21 cellular contexts compared by ENCODE assay signal in the genomic region with DNA sequence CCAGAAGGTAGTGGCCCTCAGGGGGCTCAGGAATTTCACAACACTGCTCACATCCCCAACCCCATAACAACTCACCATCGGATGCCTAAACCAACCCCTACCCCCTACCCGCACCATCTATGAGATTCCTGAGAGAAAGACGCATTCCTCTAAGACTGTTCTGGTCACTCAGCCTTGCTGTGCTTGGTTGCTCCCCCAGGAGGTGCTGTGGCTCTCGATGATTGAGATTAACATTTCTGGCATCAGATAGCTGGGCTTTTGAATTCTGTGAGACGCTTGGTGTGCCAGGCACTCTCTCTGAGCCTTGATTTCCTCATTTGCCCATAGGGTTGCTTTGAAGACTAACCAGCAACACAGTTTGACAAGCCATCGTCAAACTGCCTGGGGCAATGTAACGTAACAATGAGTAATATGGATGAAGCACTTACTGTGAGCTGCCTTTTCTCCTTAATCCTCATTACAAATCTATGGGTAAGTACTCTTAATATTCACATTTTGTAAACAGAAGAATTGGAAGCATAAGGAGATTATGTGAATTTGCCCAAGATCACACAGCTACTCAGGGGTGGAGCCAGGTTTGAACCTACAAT. TPM values are rescaled to one million over a fixed set of nuclear protein-coding genes. Genes with fewer than 3 reads are reported as not detected.
DNase-seq lines count a peak whose midpoint lies in the region; ATAC-seq and TF ChIP-seq lines count a peak whose summit lies in the region.
"Had no signal": no experiment of that assay in that cellular context is flagged by ENCODE, and none has a peak within 500 bp of the region (broad histone marks: within the 10 kb centered on the region; RNA-seq: fewer than 3 reads in every experiment).

No MANE protein-coding gene starts in this region.

- no peak overlapping the region for H3K4ac ChIP-seq in trophoblast cell (ENCODE audit: low read depth, low read length)

- peaks cover 29% of the 10 kb centered on the region for H3K27me3 ChIP-seq in endodermal cell (ENCODE audit: control insufficient read depth, insufficient read depth, low read length, poor library complexity, severe bottlenecking)
- H3K27me3 ChIP-seq in trophoblast cell (ENCODE audit: insufficient read depth, low read length): no peaks in the 10 kb centered on the region
- H3K27me3 ChIP-seq: BLaER1 had no signal

- H3K27me3 Mint-ChIP-seq in endodermal cell (ENCODE audit: insufficient read depth): peaks cover 6% of the 10 kb centered on the region
- no peaks in the 10 kb centered on the region for H3K27me3 Mint-ChIP-seq in T-helper 2 cell treated with Interferon-gamma antibody and Interleukin-4, amounts not matched to agents 5 μg/mL and 100 μg/mL, for 36 hours (ENCODE audit: low read depth)

- no peak overlapping the region for H4K12ac ChIP-seq in trophoblast cell (ENCODE audit: low read depth, low read length)

- no peak overlapping the region for H2BK5ac ChIP-seq in trophoblast cell (ENCODE audit: low read depth, low read length, poor library complexity)

- no peak overlapping the region for H3K14ac ChIP-seq in trophoblast cell (ENCODE audit: low read length)

- no peaks in the 10 kb centered on the region for H3K36me3 Mint-ChIP-seq in endodermal cell (ENCODE audit: low read depth)
- no peaks in the 10 kb centered on the region for H3K36me3 Mint-ChIP-seq in T-helper 2 cell treated with Interferon-gamma antibody and Interleukin-4, amounts not matched to agents 5 μg/mL and 100 μg/mL, for 36 hours (ENCODE audit: low read depth)
- H3K36me3 Mint-ChIP-seq: stimulated activated memory B cell treated with anti-CD40 and anti-IgM and Interleukin-4, amounts not matched to agents 10 μg/mL and 1 μg/mL and 100 μg/mL, for 72 hours; type B pancreatic cell had no signal

- H3K4me1 ChIP-seq in endodermal cell (ENCODE audit: control insufficient read depth, insufficient read depth, low read length): no peaks in the 10 kb centered on the region
- H3K4me1 ChIP-seq in trophoblast cell (ENCODE audit: control insufficient read depth in 1 of 2, insufficient read depth in 2 of 2, low read length in 2 of 2): peaks cover 0 to 4% of the 10 kb centered on the region in 2 experiments
- H3K4me1 ChIP-seq: BLaER1, spleen had no signal

- no peak overlapping the region for H2AK5ac ChIP-seq in trophoblast cell (ENCODE audit: low read length)

- no peak overlapping the region for H4K8ac ChIP-seq in trophoblast cell (ENCODE audit: low read depth, low read length)

- H3K79me1 ChIP-seq in trophoblast cell (ENCODE audit: low read length): no peaks in the 10 kb centered on the region

- TF ChIP-seq CTCF in GM12873 (IDR thresholded peaks at IDR 0.05; ENCODE audit: insufficient read depth, low read depth, low read length, missing control alignments): peak; percentile 36
- peak; percentile 70 for TF ChIP-seq CTCF in endodermal cell (conservative IDR thresholded peaks at IDR 0.05)

- ATAC-seq in GM19397 (IDR thresholded peaks at IDR 0.05; ENCODE audit: unreplicated experiment): no peak
- ATAC-seq: naive thymus-derived CD4-positive, alpha-beta T cell; stimulated activated memory B cell treated with anti-CD40 and anti-IgM and Interleukin-4, amounts not matched to agents 10 μg/mL and 1 μg/mL and 100 μg/mL, for 72 hours had no signal

- no peaks in the 10 kb centered on the region for H3K9me3 ChIP-seq in endodermal cell (ENCODE audit: control insufficient read depth, low read length)
- H3K9me3 ChIP-seq in trophoblast cell (ENCODE audit: insufficient read depth, low read depth, low read length): no peaks in the 10 kb centered on the region
- H3K9me3 ChIP-seq: BLaER1, spleen had no signal

- H3K4me3 ChIP-seq in endodermal cell (ENCODE audit: low read length): no peak overlapping the region
- no peak overlapping the region for H3K4me3 ChIP-seq in trophoblast cell (ENCODE audit: low read depth, low read length)
- H3K4me3 ChIP-seq: BLaER1, lung, spleen had no signal

- H3K9me3 Mint-ChIP-seq in endodermal cell: no peaks in the 10 kb centered on the region
- no peaks in the 10 kb centered on the region for H3K9me3 Mint-ChIP-seq in T-helper 2 cell treated with Interferon-gamma antibody and Interleukin-4, amounts not matched to agents 5 μg/mL and 100 μg/mL, for 36 hours
- H3K9me3 Mint-ChIP-seq: type B pancreatic cell had no signal

- peaks cover 5% of the 10 kb centered on the region for H3K4me1 Mint-ChIP-seq in endodermal cell
- H3K4me1 Mint-ChIP-seq in T-helper 2 cell treated with Interferon-gamma antibody and Interleukin-4, amounts not matched to agents 5 μg/mL and 100 μg/mL, for 36 hours (ENCODE audit: low read depth): no peaks in the 10 kb centered on the region
- H3K4me1 Mint-ChIP-seq: naive thymus-derived CD4-positive, alpha-beta T cell; stimulated activated memory B cell treated with anti-CD40 and anti-IgM and Interleukin-4, amounts not matched to agents 10 μg/mL and 1 μg/mL and 100 μg/mL, for 72 hours had no signal

- no peak overlapping the region for H3K4me2 ChIP-seq in trophoblast cell (ENCODE audit: low read length)
- H3K4me2 ChIP-seq: BLaER1 had no signal

- no peak overlapping the region for H3K27ac ChIP-seq in endodermal cell (ENCODE audit: low read depth, low read length)
- H3K27ac ChIP-seq in trophoblast cell (ENCODE audit: low read depth, low read length): no peak overlapping the region
- H3K27ac ChIP-seq: BLaER1, spleen had no signal

- H3K36me3 ChIP-seq in endodermal cell (ENCODE audit: control insufficient read depth, insufficient read depth, low read length) (no peaks in the 10 kb centered on the region), trophoblast cell (ENCODE audit: control insufficient read depth in 1 of 2, insufficient read depth in 2 of 2, low read length in 2 of 2) (no peaks in the 10 kb centered on the region)
- H3K36me3 ChIP-seq: BLaER1, spleen had no signal

- H3K23ac ChIP-seq in trophoblast cell (ENCODE audit: low read length): no peak overlapping the region

- peak; percentile 42 for DNase-seq in NCI-H460 (ENCODE audit: extremely low read depth, low read depth)
- DNase-seq in endodermal cell: peak; percentile 82
- peak; percentile 78 to 84 for DNase-seq in trophoblast cell
- no peak for DNase-seq in activated gamma-delta T cell treated with Interleukin-2 at 50 U/mL for 16 hours
- DNase-seq in T-helper 2 cell treated with Interferon-gamma antibody and Interleukin-4, amounts not matched to agents 5 μg/mL and 100 μg/mL, for 36 hours (ENCODE audit: low spot score): no peak
- DNase-seq: activated CD8-positive, alpha-beta memory T cell treated with anti-CD3 and anti-CD28 coated beads for 24 hours; amniotic stem cell; DMS53; MM.1S; naive thymus-derived CD4-positive, alpha-beta T cell; NCI-H1930; NCI-H526; spleen had no signal

- H3K4me3 Mint-ChIP-seq in endodermal cell: no peak overlapping the region
- H3K4me3 Mint-ChIP-seq in T-helper 2 cell treated with Interferon-gamma antibody and Interleukin-4, amounts not matched to agents 5 μg/mL and 100 μg/mL, for 36 hours: no peak overlapping the region
- H3K4me3 Mint-ChIP-seq: naive thymus-derived CD4-positive, alpha-beta T cell; stimulated activated memory B cell treated with anti-CD40 and anti-IgM and Interleukin-4, amounts not matched to agents 10 μg/mL and 1 μg/mL and 100 μg/mL, for 72 hours; type B pancreatic cell had no signal

- H3K27ac Mint-ChIP-seq in endodermal cell: no peak overlapping the region
- no peak overlapping the region for H3K27ac Mint-ChIP-seq in T-helper 2 cell treated with Interferon-gamma antibody and Interleukin-4, amounts not matched to agents 5 μg/mL and 100 μg/mL, for 36 hours
- H3K27ac Mint-ChIP-seq: naive thymus-derived CD4-positive, alpha-beta T cell; stimulated activated memory B cell treated with anti-CD40 and anti-IgM and Interleukin-4, amounts not matched to agents 10 μg/mL and 1 μg/mL and 100 μg/mL, for 72 hours; type B pancreatic cell had no signal

- 92 to 93% methylated on average over 4 to 7 of the region's 7 CpGs for WGBS in endodermal cell (ENCODE audit: insufficient coverage in 1 of 2, insufficient read length in 1 of 2), 2 experiments
- WGBS in trophoblast cell (ENCODE audit: extremely low coverage, insufficient coverage, insufficient read length): no CpG with 5 or more reads among the region's 7 CpGs

- H3K9ac ChIP-seq in endodermal cell (ENCODE audit: extremely low read depth, low read length, poor library complexity, severe bottlenecking) (no peak overlapping the region), trophoblast cell (ENCODE audit: low read length) (no peak overlapping the region)
- H3K9ac ChIP-seq: BLaER1 had no signal

- no peak overlapping the region for H2BK12ac ChIP-seq in trophoblast cell (ENCODE audit: low read length)

- no peak overlapping the region for H4K91ac ChIP-seq in trophoblast cell (ENCODE audit: low read depth, low read length)

- H2BK120ac ChIP-seq in trophoblast cell (ENCODE audit: insufficient read depth, low read length, poor library complexity): no peak overlapping the region

- no peak overlapping the region for H2AFZ ChIP-seq in trophoblast cell (ENCODE audit: insufficient read depth, low read length, poor library complexity)

- no peaks in the 10 kb centered on the region for H3K79me2 ChIP-seq in trophoblast cell (ENCODE audit: control insufficient read depth, insufficient read depth, low read length, poor library complexity)

- H3K18ac ChIP-seq in trophoblast cell (ENCODE audit: low read length): no peak overlapping the region

RNA-seq across cellular contexts. Expression of gene WFDC6, which starts 1.0 kb away (rescaled TPM):
- total RNA-seq in NCI-H460 (2014; rRNA removed; shearing (Covaris generic)): 0.22 TPM in 1 of 2 replicates, not detected in the other
- not detected in 2 replicates for polyA plus RNA-seq in NCI-H460 (2014; cell fraction: nucleus; rRNA removed)
- total RNA-seq in endodermal cell: not detected
- polyA plus RNA-seq in endodermal cell (2013, experiment 1 of 2): not detected
- not detected for polyA plus RNA-seq in endodermal cell (2013, experiment 2 of 2)
- polyA plus RNA-seq in trophoblast cell (2013): not detected in 2 replicates
- total RNA-seq: cerebellum; naive thymus-derived CD4-positive, alpha-beta T cell; posterior vena cava; spleen had no signal
- polyA plus RNA-seq: naive thymus-derived CD4-positive, alpha-beta T cell; spleen had no signal

RNA-seq across cellular contexts. Expression of gene EPPIN, which starts 8.9 kb away (rescaled TPM):
- total RNA-seq in NCI-H460 (2014; rRNA removed; shearing (Covaris generic)): not detected in 2 replicates
- polyA plus RNA-seq in NCI-H460 (2014; cell fraction: nucleus; rRNA removed): not detected in 2 replicates
- total RNA-seq in endodermal cell: under 1 TPM in 1 of 2 donors, not detected in 1; 0.18 TPM
- polyA plus RNA-seq in endodermal cell (2013, experiment 1 of 2): not detected
- not detected for polyA plus RNA-seq in endodermal cell (2013, experiment 2 of 2)
- polyA plus RNA-seq in trophoblast cell (2013): not detected in 2 replicates
- total RNA-seq: cerebellum; naive thymus-derived CD4-positive, alpha-beta T cell; posterior vena cava; spleen had no signal
- polyA plus RNA-seq: naive thymus-derived CD4-positive, alpha-beta T cell had no signal

RNA-seq across cellular contexts. Expression of gene SPINT3, which starts 22.9 kb away (rescaled TPM):
- total RNA-seq in NCI-H460 (2014; rRNA removed; shearing (Covaris generic)): not detected in 2 replicates
- polyA plus RNA-seq in NCI-H460 (2014; cell fraction: nucleus; rRNA removed): not detected in 2 replicates
- not detected for total RNA-seq in endodermal cell
- polyA plus RNA-seq in endodermal cell (2013, experiment 1 of 2): not detected
- not detected for polyA plus RNA-seq in endodermal cell (2013, experiment 2 of 2)
- polyA plus RNA-seq in trophoblast cell (2013): not detected in 2 replicates
- total RNA-seq: cerebellum; lung; naive thymus-derived CD4-positive, alpha-beta T cell; posterior vena cava; spleen had no signal
- polyA plus RNA-seq: naive thymus-derived CD4-positive, alpha-beta T cell; spleen had no signal

RNA-seq across cellular contexts. Expression of gene WFDC8, which starts 40.8 kb away (rescaled TPM):
- not detected in 2 replicates for total RNA-seq in NCI-H460 (2014; rRNA removed; shearing (Covaris generic))
- not detected in 2 replicates for polyA plus RNA-seq in NCI-H460 (2014; cell fraction: nucleus; rRNA removed)
- not detected for total RNA-seq in endodermal cell
- polyA plus RNA-seq in endodermal cell (2013, experiment 1 of 2): not detected
- not detected for polyA plus RNA-seq in endodermal cell (2013, experiment 2 of 2)
- polyA plus RNA-seq in trophoblast cell (2013): not detected in 2 replicates
- total RNA-seq: cerebellum; naive thymus-derived CD4-positive, alpha-beta T cell; posterior vena cava; spleen had no signal
- polyA plus RNA-seq: lung; naive thymus-derived CD4-positive, alpha-beta T cell; spleen had no signal

Comparison
In these comparisons a context has a peak if more than half of its experiments do, and no peak if none do; other contexts are left out.
1. DNase-seq: peak in NCI-H460 (single experiment), endodermal cell (single experiment) and trophoblast cell (2 of 2); none in activated gamma-delta T cell treated with Interleukin-2 at 50 U/mL for 16 hours (single experiment) and T-helper 2 cell treated with Interferon-gamma antibody and Interleukin-4, amounts not matched to agents 5 μg/mL and 100 μg/mL, for 36 hours (single experiment).